In the genomic region with DNA sequence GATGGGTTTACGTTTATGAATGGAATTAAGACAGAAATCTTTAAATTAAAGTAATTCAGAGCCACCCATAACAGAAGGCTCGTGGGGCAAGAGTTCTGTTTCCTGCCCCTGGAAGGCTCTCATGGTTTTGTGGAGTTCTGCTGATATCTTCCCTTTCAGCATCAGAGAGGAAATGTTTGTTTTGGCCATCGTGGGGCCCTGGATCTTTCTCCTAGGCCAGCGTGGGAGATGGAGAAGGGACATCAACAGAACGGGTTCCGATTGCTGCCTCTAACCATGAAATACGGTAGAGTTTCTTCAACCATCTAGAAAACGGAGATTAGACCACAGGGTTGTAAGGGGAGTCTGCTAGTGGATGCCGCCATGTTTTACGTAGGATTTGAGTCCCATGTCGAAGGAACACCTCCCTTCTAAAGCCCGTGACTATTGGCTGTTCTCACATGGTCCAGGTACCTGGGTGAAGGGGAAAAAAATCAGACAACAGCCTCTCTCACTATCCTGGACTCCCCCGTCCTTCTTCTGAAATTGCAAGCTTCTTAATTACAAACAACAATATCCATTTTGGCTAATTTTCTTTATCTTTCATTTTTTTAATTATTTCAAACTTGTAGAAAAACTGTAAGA, we compare ENCODE assay signal across 1 cellular context.
A peak's percentile ranks its signal among the peaks of the same experiment; 100 is the strongest.
TF ChIP-seq lines count a peak whose summit lies in the region.

No MANE protein-coding gene starts in this region.

TF ChIP-seq in K562, 482 proteins besides CTCF, POLR2A, EP300 and RAD21:
- TF ChIP-seq, protein P1, sequence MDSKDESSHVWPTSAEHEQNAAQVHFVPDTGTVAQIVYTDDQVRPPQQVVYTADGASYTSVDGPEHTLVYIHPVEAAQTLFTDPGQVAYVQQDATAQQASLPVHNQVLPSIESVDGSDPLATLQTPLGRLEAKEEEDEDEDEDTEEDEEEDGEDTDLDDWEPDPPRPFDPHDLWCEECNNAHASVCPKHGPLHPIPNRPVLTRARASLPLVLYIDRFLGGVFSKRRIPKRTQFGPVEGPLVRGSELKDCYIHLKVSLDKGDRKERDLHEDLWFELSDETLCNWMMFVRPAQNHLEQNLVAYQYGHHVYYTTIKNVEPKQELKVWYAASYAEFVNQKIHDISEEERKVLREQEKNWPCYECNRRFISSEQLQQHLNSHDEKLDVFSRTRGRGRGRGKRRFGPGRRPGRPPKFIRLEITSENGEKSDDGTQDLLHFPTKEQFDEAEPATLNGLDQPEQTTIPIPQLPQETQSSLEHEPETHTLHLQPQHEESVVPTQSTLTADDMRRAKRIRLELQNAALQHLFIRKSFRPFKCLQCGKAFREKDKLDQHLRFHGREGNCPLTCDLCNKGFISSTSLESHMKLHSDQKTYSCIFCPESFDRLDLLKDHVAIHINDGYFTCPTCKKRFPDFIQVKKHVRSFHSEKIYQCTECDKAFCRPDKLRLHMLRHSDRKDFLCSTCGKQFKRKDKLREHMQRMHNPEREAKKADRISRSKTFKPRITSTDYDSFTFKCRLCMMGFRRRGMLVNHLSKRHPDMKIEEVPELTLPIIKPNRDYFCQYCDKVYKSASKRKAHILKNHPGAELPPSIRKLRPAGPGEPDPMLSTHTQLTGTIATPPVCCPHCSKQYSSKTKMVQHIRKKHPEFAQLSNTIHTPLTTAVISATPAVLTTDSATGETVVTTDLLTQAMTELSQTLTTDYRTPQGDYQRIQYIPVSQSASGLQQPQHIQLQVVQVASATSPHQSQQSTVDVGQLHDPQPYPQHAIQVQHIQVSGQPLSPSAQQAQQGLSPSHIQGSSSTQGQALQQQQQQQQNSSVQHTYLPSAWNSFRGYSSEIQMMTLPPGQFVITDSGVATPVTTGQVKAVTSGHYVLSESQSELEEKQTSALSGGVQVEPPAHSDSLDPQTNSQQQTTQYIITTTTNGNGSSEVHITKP (IDR thresholded peaks at IDR 0.05; ENCODE audit: partially characterized antibody), result peak; percentile 92
- TF ChIP-seq HNRNPUL1 (IDR thresholded peaks at IDR 0.05; ENCODE audit: low read length), result no peak
